Comparison of ENCODE assay signal across 8 cellular contexts in the genomic region with DNA sequence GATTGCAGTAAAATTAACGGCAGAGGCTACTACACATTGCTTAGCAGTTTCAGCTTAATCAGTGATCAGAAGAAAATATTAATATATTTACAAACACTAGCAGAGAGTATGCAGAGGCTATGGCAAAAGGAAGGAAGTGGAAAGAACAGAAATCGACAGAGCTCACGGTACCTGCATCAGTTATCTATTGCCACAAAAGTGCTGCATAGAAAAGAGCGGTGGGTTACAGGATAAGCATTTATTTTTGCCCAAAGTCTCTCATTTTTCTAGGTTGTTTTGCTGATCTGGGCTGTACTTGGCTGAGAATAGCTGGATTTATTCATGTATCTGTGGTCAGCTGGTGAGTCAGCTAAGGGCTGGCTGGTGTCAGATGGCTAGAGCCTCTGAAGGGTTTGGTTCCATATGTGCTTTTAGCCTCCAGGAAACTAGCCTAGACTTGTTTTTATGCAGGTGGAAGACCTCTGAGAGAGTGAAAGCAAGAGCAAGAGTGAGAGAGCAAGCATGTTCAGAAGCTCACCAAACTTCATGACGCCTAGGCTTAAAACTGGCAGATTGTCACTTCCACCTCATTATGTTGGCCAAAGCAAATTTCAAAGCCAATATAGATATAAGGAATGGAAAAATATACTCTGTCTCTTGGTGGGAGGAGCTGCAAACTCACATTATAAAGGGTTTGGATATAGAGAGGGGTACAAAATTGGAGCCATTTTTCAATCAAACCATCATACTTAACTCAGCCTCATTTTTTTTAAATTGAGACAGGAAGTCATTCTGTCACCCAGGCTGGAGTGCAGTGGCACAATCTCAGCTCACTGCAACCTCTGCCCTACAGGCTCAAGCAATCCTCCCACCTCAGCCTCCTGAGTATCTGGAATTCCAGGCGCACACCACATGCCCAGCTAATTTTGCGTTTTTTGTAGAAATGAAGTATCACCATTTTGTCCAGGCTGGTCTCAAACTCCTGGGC.
DNase-seq lines count a peak whose midpoint lies in the region; ATAC-seq and TF ChIP-seq lines count a peak whose summit lies in the region.

No MANE protein-coding gene starts in this region.

- no peak for TF ChIP-seq CTCF in type B pancreatic cell (conservative IDR thresholded peaks at IDR 0.05)

- peak overlapping the region; percentile 78 for H3K27ac Mint-ChIP-seq in activated CD4-positive, alpha-beta T cell treated with anti-CD3 and anti-CD28 coated beads for 36 hours
- peak overlapping the region; percentile 35 to 58 for H3K27ac Mint-ChIP-seq in effector memory CD8-positive, alpha-beta T cell
- H3K27ac Mint-ChIP-seq in type B pancreatic cell = no peak overlapping the region

- H3K4me3 Mint-ChIP-seq in activated CD4-positive, alpha-beta T cell treated with anti-CD3 and anti-CD28 coated beads for 36 hours = peak overlapping the region; percentile 33
- peak overlapping the region in 1 of 2 donors; percentile 47 for H3K4me3 Mint-ChIP-seq in effector memory CD8-positive, alpha-beta T cell
- no peak overlapping the region for H3K4me3 Mint-ChIP-seq in type B pancreatic cell

- no peaks in the 10 kb centered on the region for H3K27me3 Mint-ChIP-seq in activated CD4-positive, alpha-beta T cell treated with anti-CD3 and anti-CD28 coated beads for 36 hours
- peaks cover 0 to 13% of the 10 kb centered on the region in 2 donors for H3K27me3 Mint-ChIP-seq in effector memory CD8-positive, alpha-beta T cell
- no peaks in the 10 kb centered on the region for H3K27me3 Mint-ChIP-seq in type B pancreatic cell

- intact Hi-C loops in activated CD4-positive, alpha-beta T cell treated with anti-CD3 and anti-CD28 coated beads for 36 hours (cut with DNase I, micrococcal nuclease) = loop anchor here in 1 of 2 experiments (5.0 kb wide), 1 partner anchor 35 kb away; no protein-coding TSS in a partner anchor

- DNase-seq in activated CD4-positive, alpha-beta T cell treated with anti-CD3 and anti-CD28 coated beads for 36 hours = peak; percentile 41
- DNase-seq in activated CD4-positive, alpha-beta T cell treated with anti-CD3 and anti-CD28 coated beads, Interleukin-2, amount 50 U/mL, for 1 hour = no peak
- peak; percentile 53 for DNase-seq in NCI-H2196 (lab: John Stamatoyannopoulos, UW; ENCODE audit: unreplicated experiment)
- no peak for DNase-seq in effector memory CD8-positive, alpha-beta T cell
- no peak for DNase-seq in nucleus accumbens (lab: John Stamatoyannopoulos, UW)
- no peak for DNase-seq in cerebellar nuclear complex (lab: John Stamatoyannopoulos, UW)
- DNase-seq in type B pancreatic cell (ENCODE audit: extremely low spot score, unreplicated experiment) = no peak

- no peaks in the 10 kb centered on the region for H3K9me3 Mint-ChIP-seq in activated CD4-positive, alpha-beta T cell treated with anti-CD3 and anti-CD28 coated beads for 36 hours (ENCODE audit: low read depth)
- H3K9me3 Mint-ChIP-seq in effector memory CD8-positive, alpha-beta T cell = no peaks in the 10 kb centered on the region
- no peaks in the 10 kb centered on the region for H3K9me3 Mint-ChIP-seq in type B pancreatic cell

- ATAC-seq in activated CD4-positive, alpha-beta T cell treated with anti-CD3 and anti-CD28 coated beads for 36 hours = peak; percentile 90
- peak; percentile 97 for ATAC-seq in HG02571 (IDR thresholded peaks at IDR 0.05; ENCODE audit: unreplicated experiment)
- peak; percentile 50 for ATAC-seq in effector memory CD8-positive, alpha-beta T cell (replicated peaks)

- CTCF ChIA-PET in activated CD4-positive, alpha-beta T cell treated with anti-CD3 and anti-CD28 coated beads for 36 hours (lab: Charles Lee) = interaction anchor here (0.6 to 1.5 kb wide), 3 partner anchors 11 to 599 kb away, joined by 3 to 5 read pairs (median 3); no protein-coding TSS in a partner anchor

- POLR2A ChIA-PET in activated CD4-positive, alpha-beta T cell treated with anti-CD3 and anti-CD28 coated beads for 36 hours (lab: Charles Lee) = interaction anchor here (0.6 to 1.1 kb wide), 2 partner anchors 352 to 437 kb away, joined by 4 read pairs; no protein-coding TSS in a partner anchor

- H3K4me1 Mint-ChIP-seq in activated CD4-positive, alpha-beta T cell treated with anti-CD3 and anti-CD28 coated beads for 36 hours = peaks cover 33% of the 10 kb centered on the region
- peaks cover 3 to 7% of the 10 kb centered on the region in 2 donors for H3K4me1 Mint-ChIP-seq in effector memory CD8-positive, alpha-beta T cell (ENCODE audit: low read depth in 2 of 2)
- peaks cover 5% of the 10 kb centered on the region for H3K4me1 Mint-ChIP-seq in type B pancreatic cell (ENCODE audit: unreplicated experiment)

- no peaks in the 10 kb centered on the region for H3K36me3 Mint-ChIP-seq in activated CD4-positive, alpha-beta T cell treated with anti-CD3 and anti-CD28 coated beads for 36 hours (ENCODE audit: low read depth)
- peaks cover 2% of the 10 kb centered on the region for H3K36me3 Mint-ChIP-seq in effector memory CD8-positive, alpha-beta T cell (ENCODE audit: insufficient read depth)
- H3K36me3 Mint-ChIP-seq in type B pancreatic cell = no peaks in the 10 kb centered on the region

Comparison
In these comparisons a context has a peak if more than half of its experiments do, and no peak if none do; other contexts are left out.
1. DNase-seq: peak in activated CD4-positive, alpha-beta T cell treated with anti-CD3 and anti-CD28 coated beads for 36 hours (single experiment) and NCI-H2196 (single experiment); none in activated CD4-positive, alpha-beta T cell treated with anti-CD3 and anti-CD28 coated beads, Interleukin-2, amount 50 U/mL, for 1 hour (single experiment), effector memory CD8-positive, alpha-beta T cell (0 of 3), nucleus accumbens (0 of 56), cerebellar nuclear complex (0 of 2) and type B pancreatic cell (single experiment).
2. Peak in every context shown above with its lines, with median percentiles within 50 percentile points of each other: ATAC-seq.